22 cellular contexts compared by ENCODE assay signal in genomic region chr14:35042632-35043031, GRCh38.
"Had no signal": no experiment of that assay in that cellular context is flagged by ENCODE, and none has a peak within 500 bp of the region (broad histone marks: within the 10 kb centered on the region; RNA-seq: fewer than 3 reads in every experiment).

No MANE protein-coding gene starts in this region.

- H3K27me3 ChIP-seq: brain microvascular endothelial cell, colonic mucosa, testis, upper lobe of left lung had no signal

- H3K4me3 Mint-ChIP-seq: activated CD4-positive, alpha-beta T cell treated with anti-CD3 and anti-CD28 coated beads for 36 hours; activated naive CD8-positive, alpha-beta T cell treated with anti-CD3 and anti-CD28 coated beads, Interleukin-2, amount 50 U/mL, for 24 hours; WTC11 had no signal

- H3K27ac ChIP-seq: brain microvascular endothelial cell, colonic mucosa, SK-N-MC, testis, upper lobe of left lung had no signal

- H3K36me3 Mint-ChIP-seq: WTC11 had no signal

- H3K4me3 ChIP-seq: colonic mucosa, lung, SK-N-MC, skin epidermis, testis, upper lobe of left lung had no signal

- H3K27me3 Mint-ChIP-seq: activated CD4-positive, alpha-beta T cell treated with anti-CD3 and anti-CD28 coated beads for 36 hours; activated naive CD8-positive, alpha-beta T cell treated with anti-CD3 and anti-CD28 coated beads, Interleukin-2, amount 50 U/mL, for 24 hours; progenitor cell of endocrine pancreas had no signal

- H3K36me3 ChIP-seq: brain microvascular endothelial cell, colonic mucosa, upper lobe of left lung had no signal

- FAIRE-seq: endometrium, frontal cortex, kidney had no signal

- H3K27ac Mint-ChIP-seq: activated CD4-positive, alpha-beta T cell treated with anti-CD3 and anti-CD28 coated beads for 36 hours; activated naive CD8-positive, alpha-beta T cell treated with anti-CD3 and anti-CD28 coated beads, Interleukin-2, amount 50 U/mL, for 24 hours; progenitor cell of endocrine pancreas; WTC11 had no signal

- H3K9me3 ChIP-seq: colonic mucosa, testis, upper lobe of left lung had no signal

- DNase-seq: activated CD4-positive, alpha-beta T cell treated with anti-CD3 and anti-CD28 coated beads for 36 hours; activated CD4-positive, alpha-beta T cell treated with anti-CD3 and anti-CD28 coated beads, Interleukin-2, amount 50 U/mL, for 48 hours; activated naive CD8-positive, alpha-beta T cell treated with anti-CD3 and anti-CD28 coated beads, Interleukin-2, amount 50 U/mL, for 24 hours; anterior cingulate cortex; brain microvascular endothelial cell; central memory CD4-positive, alpha-beta T cell; colonic mucosa; erythroblast; hypothalamus; kidney; right cardiac atrium; stimulated activated CD4-positive, alpha-beta T cell treated with anti-CD3 and anti-CD28 coated beads, Interleukin-4, amount 100 ng/mL, for 1 hour; testis; upper lobe of left lung had no signal

- H3K9me3 Mint-ChIP-seq: activated naive CD8-positive, alpha-beta T cell treated with anti-CD3 and anti-CD28 coated beads, Interleukin-2, amount 50 U/mL, for 24 hours; WTC11 had no signal

- ATAC-seq: activated CD4-positive, alpha-beta T cell treated with anti-CD3 and anti-CD28 coated beads for 36 hours; activated naive CD8-positive, alpha-beta T cell treated with anti-CD3 and anti-CD28 coated beads, Interleukin-2, amount 50 U/mL, for 24 hours; left lobe of liver; right cardiac atrium; WTC11 had no signal
